Comparison of ENCODE assay signal across 8 cellular contexts in genomic region chr16:71845639-71846431, GRCh38. TPM values are rescaled to one million over a fixed set of nuclear protein-coding genes. Genes with fewer than 3 reads are reported as not detected.
DNase-seq lines count a peak whose midpoint lies in the region; ATAC-seq, FAIRE-seq and TF ChIP-seq lines count a peak whose summit lies in the region.

ATXN1L (plus strand) TSS chr16:71845976; CDS start chr16:71849741, 3,765 bp downstream.

- peak within 1 kb of the TSS; percentile 97 to 100 (median 98) for H3K4me3 ChIP-seq in keratinocyte (ENCODE audit: control insufficient read depth in 2 of 3, extremely low read depth in 1 of 3, insufficient read depth in 2 of 3, low read depth in 1 of 3, low read length in 3 of 3)

- no peaks in the 10 kb centered on the region for H3K27me3 ChIP-seq in keratinocyte (ENCODE audit: control insufficient read depth, extremely low read depth, insufficient read depth, low read length)

- no peak for TF ChIP-seq CTCF in keratinocyte (optimal IDR thresholded peaks at IDR 0.05 in 1 of 3, IDR thresholded peaks at IDR 0.05 in 1 of 3, conservative IDR thresholded peaks at IDR 0.05 in 1 of 3; ENCODE audit: extremely low read depth in 1 of 3, insufficient read depth in 2 of 3, low read length in 3 of 3)

- H3K4me3 Mint-ChIP-seq in central memory CD8-positive, alpha-beta T cell: peak within 1 kb of the TSS; percentile 96

- H4K20me1 ChIP-seq in keratinocyte (ENCODE audit: control insufficient read depth, extremely low read depth, insufficient read depth, low read length): no peaks in the 10 kb centered on the region

- no peaks in the 10 kb centered on the region for H3K9me3 Mint-ChIP-seq in central memory CD8-positive, alpha-beta T cell

- no peaks in the 10 kb centered on the region for H3K27me3 Mint-ChIP-seq in central memory CD8-positive, alpha-beta T cell

- no peak for FAIRE-seq in keratinocyte (lab: Jason Lieb, UNC)

- peak within 1 kb of the TSS; percentile 73 for H2AFZ ChIP-seq in keratinocyte (ENCODE audit: control insufficient read depth, low read length)

- H3K4me1 ChIP-seq in keratinocyte (ENCODE audit: control insufficient read depth, extremely low read depth, insufficient read depth, low read length): peaks cover 12% of the 10 kb centered on the region

- H3K27ac Mint-ChIP-seq in central memory CD8-positive, alpha-beta T cell (ENCODE audit: low read depth): peak within 1 kb of the TSS; percentile 98

- peak; percentile 99 for DNase-seq in AG08396 (ENCODE audit: low spot score)
- peak; percentile 61 for DNase-seq in NCI-H345 treated with DMSO at 0.1 percent for 48 hours (lab: John Stamatoyannopoulos, UW; ENCODE audit: unreplicated experiment)
- peak; percentile 92 to 93 for DNase-seq in central memory CD8-positive, alpha-beta T cell (ENCODE audit: low spot score in 2 of 2)
- DNase-seq in keratinocyte (ENCODE audit: low read depth, low spot score): peak; percentile 67
- DNase-seq in stimulated activated CD4-positive, alpha-beta T cell treated with anti-CD3 and anti-CD28 coated beads, Interleukin-12 subunit alpha, Interleukin-12 subunit beta, amount 100 ng/mL, for 48 hours (ENCODE audit: low read depth in 2 of 3, low spot score in 1 of 3): peak; percentile 85 to 91 (median 87)

- dilution Hi-C loops in keratinocyte (cut with MboI; ENCODE audit: extremely low pct_ligation_motif_present, low sequenced_read_pairs): no loop called here

- H3K36me3 ChIP-seq in keratinocyte (ENCODE audit: control insufficient read depth in 2 of 2, extremely low read depth in 1 of 2, insufficient read depth in 2 of 2, low read length in 2 of 2): peaks cover 14 to 18% of the 10 kb centered on the region in 2 experiments

- H3K36me3 Mint-ChIP-seq in central memory CD8-positive, alpha-beta T cell (ENCODE audit: insufficient read depth): peaks cover 35% of the 10 kb centered on the region

- H3K4me1 Mint-ChIP-seq in central memory CD8-positive, alpha-beta T cell: peaks cover 50% of the 10 kb centered on the region

- H3K27ac ChIP-seq in keratinocyte (ENCODE audit: control insufficient read depth, insufficient read depth, low read length): peak within 1 kb of the TSS; percentile 96

- ATAC-seq in GM18909 (IDR thresholded peaks at IDR 0.05; ENCODE audit: poor library complexity, unreplicated experiment) (peak; percentile 70), HG03159 (IDR thresholded peaks at IDR 0.05; ENCODE audit: unreplicated experiment) (peak; percentile 63)
- peak; percentile 92 to 94 for ATAC-seq in activated CD4-positive, CD25-positive, alpha-beta regulatory T cell treated with anti-CD3 and anti-CD28 coated beads, Interleukin-2, amount 50 U/mL, for 24 hours
- ATAC-seq in central memory CD8-positive, alpha-beta T cell (replicated peaks; ENCODE audit: extremely low read depth, poor library complexity, severe bottlenecking): peak; percentile 91

- H3K79me2 ChIP-seq in keratinocyte (ENCODE audit: control insufficient read depth, insufficient read depth, low read length): peaks cover 23% of the 10 kb centered on the region

- peaks cover 3% of the 10 kb centered on the region for H3K9me1 ChIP-seq in keratinocyte (ENCODE audit: control insufficient read depth, extremely low read depth, insufficient read depth, low read length)

- no peaks in the 10 kb centered on the region for H3K9me3 ChIP-seq in keratinocyte (ENCODE audit: control insufficient read depth, low read depth, low read length)

- H3K4me2 ChIP-seq in keratinocyte (ENCODE audit: control insufficient read depth, extremely low read depth, insufficient read depth, low read depth, low read length): peak within 1 kb of the TSS; percentile 93

- H3K9ac ChIP-seq in keratinocyte (ENCODE audit: control insufficient read depth, extremely low read depth, insufficient read depth, low read length): peak within 1 kb of the TSS; percentile 97

RNA-seq across cellular contexts. Expression of gene ATXN1L, which starts in this region (rescaled TPM):
- 10.8 to 16.0 TPM (median 12.8 TPM) in 3 replicates for polyA plus RNA-seq in keratinocyte
- polyA plus RNA-seq in keratinocyte (2011; ENCODE audit: low read depth): 4.2 TPM
- 9.1 and 11.1 TPM in 2 replicates for polyA plus RNA-seq in keratinocyte (2011; cell fraction: cytosol; rRNA removed)
- polyA plus RNA-seq in keratinocyte (2011; cell fraction: nucleus; rRNA removed): 24.3 and 27.1 TPM in 2 replicates
- polyA plus RNA-seq in keratinocyte (2012; ENCODE audit: low replicate concordance): 11.7 and 12.8 TPM in 2 replicates
- polyA minus RNA-seq in keratinocyte: 15.1 to 25.6 TPM (median 16.3 TPM) in 3 replicates
- polyA minus RNA-seq in keratinocyte (2011; cell fraction: cytosol; rRNA and poly(A)+ RNA removed): 10.7 TPM
- 13.3 and 19.9 TPM in 2 replicates for polyA minus RNA-seq in keratinocyte (2011; cell fraction: nucleus; rRNA and poly(A)+ RNA removed)

Comparison
In these comparisons a context has a peak if more than half of its experiments do, and no peak if none do; other contexts are left out.
1. Peak in every context shown above with its lines: DNase-seq, ATAC-seq, H3K4me3 ChIP-seq and H3K27ac ChIP-seq.